ENCODE assay signal across 8 cellular contexts in the genomic region with DNA sequence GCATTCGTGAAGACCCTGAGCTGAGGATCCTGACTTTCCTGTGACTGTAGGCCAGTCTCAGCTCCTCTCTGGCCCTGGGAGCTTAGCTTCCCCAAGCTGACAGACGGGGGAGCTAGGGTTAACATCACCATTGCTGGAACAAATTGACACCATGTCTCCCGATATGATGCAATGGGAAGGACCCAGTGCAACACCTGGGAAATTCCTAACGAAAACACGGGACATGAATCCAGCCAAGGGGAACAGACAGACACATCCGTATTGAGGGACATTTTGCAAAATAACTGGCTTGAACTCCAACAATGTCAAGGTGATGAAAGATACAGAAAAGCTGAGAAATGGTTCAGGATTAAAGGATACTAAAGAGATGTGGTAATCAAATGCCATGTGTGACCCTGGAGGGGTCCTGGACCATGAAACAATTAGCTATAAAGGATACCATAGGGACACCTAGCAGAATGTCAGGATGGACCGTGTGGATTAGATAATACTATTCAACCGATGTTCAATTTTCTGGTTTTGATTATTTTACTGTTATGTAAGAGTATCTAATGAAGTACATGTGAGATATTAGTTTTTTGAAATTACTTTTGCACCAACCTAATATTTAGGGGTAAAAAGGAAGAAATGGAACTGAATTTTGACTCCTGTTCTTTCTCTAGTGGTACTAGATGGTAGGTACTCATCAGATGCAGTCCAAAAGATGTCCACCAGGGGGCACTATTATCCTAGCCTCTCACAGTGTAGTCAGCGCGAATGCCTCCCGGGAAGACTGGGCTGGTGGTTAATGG. TPM values are rescaled to one million over a fixed set of nuclear protein-coding genes. Genes with fewer than 3 reads are reported as not detected.
A peak's percentile ranks its signal among the peaks of the same experiment; 100 is the strongest.
DNase-seq lines count a peak whose midpoint lies in the region; ATAC-seq lines count a peak whose summit lies in the region.

No MANE protein-coding gene starts in this region.

- intact Hi-C loops in left colon (cut with DNase I, micrococcal nuclease) = loop anchor here in 1 of 2 donors (5.0 to 10.0 kb wide), 2 partner anchors 92 to 284 kb away; partner anchors contain the start of gene IRGM

- peak; percentile 83 for ATAC-seq in GM18517 (IDR thresholded peaks at IDR 0.05; ENCODE audit: unreplicated experiment)
- ATAC-seq in HG03097 (IDR thresholded peaks at IDR 0.05; ENCODE audit: low FRiP score, unreplicated experiment) = peak; percentile 55
- ATAC-seq in activated CD4-positive, CD25-positive, alpha-beta regulatory T cell treated with anti-CD3 and anti-CD28 coated beads, Interleukin-2, amount 50 U/mL, for 24 hours = peak; percentile 80 to 86
- ATAC-seq in left colon = peak; percentile 87

- peak; percentile 84 for DNase-seq in AG08396 (ENCODE audit: low spot score)
- peak; percentile 62 for DNase-seq in NCI-H2227 treated with DMSO at 0.1 percent for 48 hours (lab: John Stamatoyannopoulos, UW)
- peak; percentile 89 for DNase-seq in cerebellar cortex (ENCODE audit: low spot score)
- DNase-seq in left colon = peak; percentile 81 to 89
- DNase-seq in stimulated activated CD4-positive, alpha-beta T cell treated with anti-CD3 and anti-CD28 coated beads, Interleukin-4, amount 100 ng/mL, for 48 hours (ENCODE audit: low read depth in 2 of 2) = peak; percentile 80 to 89

RNA-seq across cellular contexts. Expression of gene NDST1, which starts 52.7 kb away (rescaled TPM):
- 10 to 100 TPM; 63.5 to 73.9 TPM for total RNA-seq in left colon

Comparison
In these comparisons a context has a peak if more than half of its experiments do, and no peak if none do; other contexts are left out.
1. Peak in every context shown above with its lines: DNase-seq and ATAC-seq.